In the genomic region with DNA sequence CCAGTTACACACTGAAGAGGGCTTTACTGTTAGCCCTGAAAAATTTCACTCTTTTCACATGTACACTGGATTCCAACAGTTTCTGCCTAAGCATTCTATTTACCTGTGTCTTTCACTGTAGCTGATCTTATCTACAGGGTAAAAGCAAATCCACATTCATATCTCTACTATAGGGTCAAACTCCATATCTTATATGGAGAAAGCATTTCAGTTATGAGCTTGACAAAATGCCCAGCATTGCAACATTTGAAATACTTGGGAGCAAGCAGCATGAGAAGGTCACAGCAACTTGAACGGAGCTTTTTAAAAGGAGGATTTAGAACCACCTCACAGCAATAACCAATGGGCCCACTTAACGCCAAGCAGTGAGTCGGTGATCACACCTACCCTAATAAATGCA, we compare ENCODE assay signal across 1 cellular context.
A peak's percentile ranks its signal among the peaks of the same experiment; 100 is the strongest.
TF ChIP-seq lines count a peak whose summit lies in the region.

No MANE protein-coding gene starts in this region.

TF ChIP-seq in HepG2, 621 proteins besides CTCF, POLR2A, EP300 and RAD21 (continued from another document and continues in another):
- no peak for TF ChIP-seq SKI (IDR thresholded peaks at IDR 0.05; ENCODE audit: partially characterized antibody)
- TF ChIP-seq ADNP (CRISPR knock-in tag; IDR thresholded peaks at IDR 0.05) = no peak
- peak; percentile 62; the same call in 1 of the 2 replicates for TF ChIP-seq CREM (IDR thresholded peaks at IDR 0.05)
- no peak for TF ChIP-seq CREM (CRISPR knock-in tag; IDR thresholded peaks at IDR 0.05)
- TF ChIP-seq NFRKB (IDR thresholded peaks at IDR 0.05) = no peak
- no peak for TF ChIP-seq PCBP1 (IDR thresholded peaks at IDR 0.05; ENCODE audit: borderline replicate concordance, low read depth, low read length)
- TF ChIP-seq, protein P1, sequence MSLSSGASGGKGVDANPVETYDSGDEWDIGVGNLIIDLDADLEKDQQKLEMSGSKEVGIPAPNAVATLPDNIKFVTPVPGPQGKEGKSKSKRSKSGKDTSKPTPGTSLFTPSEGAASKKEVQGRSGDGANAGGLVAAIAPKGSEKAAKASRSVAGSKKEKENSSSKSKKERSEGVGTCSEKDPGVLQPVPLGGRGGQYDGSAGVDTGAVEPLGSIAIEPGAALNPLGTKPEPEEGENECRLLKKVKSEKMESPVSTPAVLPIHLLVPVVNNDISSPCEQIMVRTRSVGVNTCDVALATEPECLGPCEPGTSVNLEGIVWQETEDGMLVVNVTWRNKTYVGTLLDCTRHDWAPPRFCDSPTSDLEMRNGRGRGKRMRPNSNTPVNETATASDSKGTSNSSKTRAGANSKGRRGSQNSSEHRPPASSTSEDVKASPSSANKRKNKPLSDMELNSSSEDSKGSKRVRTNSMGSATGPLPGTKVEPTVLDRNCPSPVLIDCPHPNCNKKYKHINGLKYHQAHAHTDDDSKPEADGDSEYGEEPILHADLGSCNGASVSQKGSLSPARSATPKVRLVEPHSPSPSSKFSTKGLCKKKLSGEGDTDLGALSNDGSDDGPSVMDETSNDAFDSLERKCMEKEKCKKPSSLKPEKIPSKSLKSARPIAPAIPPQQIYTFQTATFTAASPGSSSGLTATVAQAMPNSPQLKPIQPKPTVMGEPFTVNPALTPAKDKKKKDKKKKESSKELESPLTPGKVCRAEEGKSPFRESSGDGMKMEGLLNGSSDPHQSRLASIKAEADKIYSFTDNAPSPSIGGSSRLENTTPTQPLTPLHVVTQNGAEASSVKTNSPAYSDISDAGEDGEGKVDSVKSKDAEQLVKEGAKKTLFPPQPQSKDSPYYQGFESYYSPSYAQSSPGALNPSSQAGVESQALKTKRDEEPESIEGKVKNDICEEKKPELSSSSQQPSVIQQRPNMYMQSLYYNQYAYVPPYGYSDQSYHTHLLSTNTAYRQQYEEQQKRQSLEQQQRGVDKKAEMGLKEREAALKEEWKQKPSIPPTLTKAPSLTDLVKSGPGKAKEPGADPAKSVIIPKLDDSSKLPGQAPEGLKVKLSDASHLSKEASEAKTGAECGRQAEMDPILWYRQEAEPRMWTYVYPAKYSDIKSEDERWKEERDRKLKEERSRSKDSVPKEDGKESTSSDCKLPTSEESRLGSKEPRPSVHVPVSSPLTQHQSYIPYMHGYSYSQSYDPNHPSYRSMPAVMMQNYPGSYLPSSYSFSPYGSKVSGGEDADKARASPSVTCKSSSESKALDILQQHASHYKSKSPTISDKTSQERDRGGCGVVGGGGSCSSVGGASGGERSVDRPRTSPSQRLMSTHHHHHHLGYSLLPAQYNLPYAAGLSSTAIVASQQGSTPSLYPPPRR (CRISPR knock-in tag; IDR thresholded peaks at IDR 0.05; ENCODE audit: borderline replicate concordance) = peak; percentile 49; the same call in 1 of the 2 replicates
- peak; percentile 43; the same call in 1 of the 2 replicates for TF ChIP-seq TCF7 (IDR thresholded peaks at IDR 0.05; ENCODE audit: low read depth)
- TF ChIP-seq RXRB (CRISPR knock-in tag; IDR thresholded peaks at IDR 0.05; ENCODE audit: borderline replicate concordance) = peak; percentile 61; the same call in 1 of the 2 replicates
- TF ChIP-seq CC2D1A (CRISPR knock-in tag; IDR thresholded peaks at IDR 0.05) = no peak
- TF ChIP-seq ZNF138 (CRISPR knock-in tag; IDR thresholded peaks at IDR 0.05; ENCODE audit: low read depth) = no peak
- no peak for TF ChIP-seq NFE2L1 (CRISPR knock-in tag; IDR thresholded peaks at IDR 0.05; ENCODE audit: borderline replicate concordance)
- peak; percentile 46; the same call in 1 of the 2 replicates for TF ChIP-seq ZMYM4 (CRISPR knock-in tag; IDR thresholded peaks at IDR 0.05)
- TF ChIP-seq, protein P2, sequence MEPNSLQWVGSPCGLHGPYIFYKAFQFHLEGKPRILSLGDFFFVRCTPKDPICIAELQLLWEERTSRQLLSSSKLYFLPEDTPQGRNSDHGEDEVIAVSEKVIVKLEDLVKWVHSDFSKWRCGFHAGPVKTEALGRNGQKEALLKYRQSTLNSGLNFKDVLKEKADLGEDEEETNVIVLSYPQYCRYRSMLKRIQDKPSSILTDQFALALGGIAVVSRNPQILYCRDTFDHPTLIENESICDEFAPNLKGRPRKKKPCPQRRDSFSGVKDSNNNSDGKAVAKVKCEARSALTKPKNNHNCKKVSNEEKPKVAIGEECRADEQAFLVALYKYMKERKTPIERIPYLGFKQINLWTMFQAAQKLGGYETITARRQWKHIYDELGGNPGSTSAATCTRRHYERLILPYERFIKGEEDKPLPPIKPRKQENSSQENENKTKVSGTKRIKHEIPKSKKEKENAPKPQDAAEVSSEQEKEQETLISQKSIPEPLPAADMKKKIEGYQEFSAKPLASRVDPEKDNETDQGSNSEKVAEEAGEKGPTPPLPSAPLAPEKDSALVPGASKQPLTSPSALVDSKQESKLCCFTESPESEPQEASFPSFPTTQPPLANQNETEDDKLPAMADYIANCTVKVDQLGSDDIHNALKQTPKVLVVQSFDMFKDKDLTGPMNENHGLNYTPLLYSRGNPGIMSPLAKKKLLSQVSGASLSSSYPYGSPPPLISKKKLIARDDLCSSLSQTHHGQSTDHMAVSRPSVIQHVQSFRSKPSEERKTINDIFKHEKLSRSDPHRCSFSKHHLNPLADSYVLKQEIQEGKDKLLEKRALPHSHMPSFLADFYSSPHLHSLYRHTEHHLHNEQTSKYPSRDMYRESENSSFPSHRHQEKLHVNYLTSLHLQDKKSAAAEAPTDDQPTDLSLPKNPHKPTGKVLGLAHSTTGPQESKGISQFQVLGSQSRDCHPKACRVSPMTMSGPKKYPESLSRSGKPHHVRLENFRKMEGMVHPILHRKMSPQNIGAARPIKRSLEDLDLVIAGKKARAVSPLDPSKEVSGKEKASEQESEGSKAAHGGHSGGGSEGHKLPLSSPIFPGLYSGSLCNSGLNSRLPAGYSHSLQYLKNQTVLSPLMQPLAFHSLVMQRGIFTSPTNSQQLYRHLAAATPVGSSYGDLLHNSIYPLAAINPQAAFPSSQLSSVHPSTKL (CRISPR knock-in tag; IDR thresholded peaks at IDR 0.05) = peak; percentile 81
- peak; percentile 93 for TF ChIP-seq GATAD2A (CRISPR knock-in tag; IDR thresholded peaks at IDR 0.05)
- no peak for TF ChIP-seq ZNF652 (CRISPR knock-in tag; IDR thresholded peaks at IDR 0.05; ENCODE audit: borderline replicate concordance, low read depth)
- TF ChIP-seq NFYC (CRISPR knock-in tag; IDR thresholded peaks at IDR 0.05) = no peak
- TF ChIP-seq ZFP1 (CRISPR knock-in tag; IDR thresholded peaks at IDR 0.05) = 0 out of 2 replicates have a peak, but pooled peaks have one; percentile 40
- TF ChIP-seq, protein P3, sequence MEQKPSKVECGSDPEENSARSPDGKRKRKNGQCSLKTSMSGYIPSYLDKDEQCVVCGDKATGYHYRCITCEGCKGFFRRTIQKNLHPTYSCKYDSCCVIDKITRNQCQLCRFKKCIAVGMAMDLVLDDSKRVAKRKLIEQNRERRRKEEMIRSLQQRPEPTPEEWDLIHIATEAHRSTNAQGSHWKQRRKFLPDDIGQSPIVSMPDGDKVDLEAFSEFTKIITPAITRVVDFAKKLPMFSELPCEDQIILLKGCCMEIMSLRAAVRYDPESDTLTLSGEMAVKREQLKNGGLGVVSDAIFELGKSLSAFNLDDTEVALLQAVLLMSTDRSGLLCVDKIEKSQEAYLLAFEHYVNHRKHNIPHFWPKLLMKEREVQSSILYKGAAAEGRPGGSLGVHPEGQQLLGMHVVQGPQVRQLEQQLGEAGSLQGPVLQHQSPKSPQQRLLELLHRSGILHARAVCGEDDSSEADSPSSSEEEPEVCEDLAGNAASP (CRISPR knock-in tag; IDR thresholded peaks at IDR 0.05; ENCODE audit: borderline replicate concordance) = peak; percentile 70; the same call in 1 of the 2 replicates
- no peak for TF ChIP-seq ZFP36L1 (CRISPR knock-in tag; IDR thresholded peaks at IDR 0.05)
- TF ChIP-seq ATF7 (IDR thresholded peaks at IDR 0.05) = no peak
- no peak for TF ChIP-seq ATF7 (CRISPR knock-in tag; IDR thresholded peaks at IDR 0.05)
- TF ChIP-seq, protein P4, sequence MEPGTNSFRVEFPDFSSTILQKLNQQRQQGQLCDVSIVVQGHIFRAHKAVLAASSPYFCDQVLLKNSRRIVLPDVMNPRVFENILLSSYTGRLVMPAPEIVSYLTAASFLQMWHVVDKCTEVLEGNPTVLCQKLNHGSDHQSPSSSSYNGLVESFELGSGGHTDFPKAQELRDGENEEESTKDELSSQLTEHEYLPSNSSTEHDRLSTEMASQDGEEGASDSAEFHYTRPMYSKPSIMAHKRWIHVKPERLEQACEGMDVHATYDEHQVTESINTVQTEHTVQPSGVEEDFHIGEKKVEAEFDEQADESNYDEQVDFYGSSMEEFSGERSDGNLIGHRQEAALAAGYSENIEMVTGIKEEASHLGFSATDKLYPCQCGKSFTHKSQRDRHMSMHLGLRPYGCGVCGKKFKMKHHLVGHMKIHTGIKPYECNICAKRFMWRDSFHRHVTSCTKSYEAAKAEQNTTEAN (CRISPR knock-in tag; conservative IDR thresholded peaks at IDR 0.05) = peak; percentile 84
- TF ChIP-seq SIX1 (CRISPR knock-in tag; IDR thresholded peaks at IDR 0.05; ENCODE audit: borderline replicate concordance) = peak; percentile 57; the same call in 1 of the 2 replicates
- TF ChIP-seq FIP1L1 (IDR thresholded peaks at IDR 0.05; ENCODE audit: borderline replicate concordance, insufficient read depth, low read depth, low read length) = no peak
- TF ChIP-seq ZNF17 (CRISPR knock-in tag; IDR thresholded peaks at IDR 0.05) = no peak
- no peak for TF ChIP-seq PHF20 (CRISPR knock-in tag; IDR thresholded peaks at IDR 0.05)
- TF ChIP-seq KLF16 (CRISPR knock-in tag; IDR thresholded peaks at IDR 0.05) = 0 out of 4 replicates have a peak, but pooled peaks of 1 of the 2 experiments have one; percentile 19
- TF ChIP-seq, protein P5, sequence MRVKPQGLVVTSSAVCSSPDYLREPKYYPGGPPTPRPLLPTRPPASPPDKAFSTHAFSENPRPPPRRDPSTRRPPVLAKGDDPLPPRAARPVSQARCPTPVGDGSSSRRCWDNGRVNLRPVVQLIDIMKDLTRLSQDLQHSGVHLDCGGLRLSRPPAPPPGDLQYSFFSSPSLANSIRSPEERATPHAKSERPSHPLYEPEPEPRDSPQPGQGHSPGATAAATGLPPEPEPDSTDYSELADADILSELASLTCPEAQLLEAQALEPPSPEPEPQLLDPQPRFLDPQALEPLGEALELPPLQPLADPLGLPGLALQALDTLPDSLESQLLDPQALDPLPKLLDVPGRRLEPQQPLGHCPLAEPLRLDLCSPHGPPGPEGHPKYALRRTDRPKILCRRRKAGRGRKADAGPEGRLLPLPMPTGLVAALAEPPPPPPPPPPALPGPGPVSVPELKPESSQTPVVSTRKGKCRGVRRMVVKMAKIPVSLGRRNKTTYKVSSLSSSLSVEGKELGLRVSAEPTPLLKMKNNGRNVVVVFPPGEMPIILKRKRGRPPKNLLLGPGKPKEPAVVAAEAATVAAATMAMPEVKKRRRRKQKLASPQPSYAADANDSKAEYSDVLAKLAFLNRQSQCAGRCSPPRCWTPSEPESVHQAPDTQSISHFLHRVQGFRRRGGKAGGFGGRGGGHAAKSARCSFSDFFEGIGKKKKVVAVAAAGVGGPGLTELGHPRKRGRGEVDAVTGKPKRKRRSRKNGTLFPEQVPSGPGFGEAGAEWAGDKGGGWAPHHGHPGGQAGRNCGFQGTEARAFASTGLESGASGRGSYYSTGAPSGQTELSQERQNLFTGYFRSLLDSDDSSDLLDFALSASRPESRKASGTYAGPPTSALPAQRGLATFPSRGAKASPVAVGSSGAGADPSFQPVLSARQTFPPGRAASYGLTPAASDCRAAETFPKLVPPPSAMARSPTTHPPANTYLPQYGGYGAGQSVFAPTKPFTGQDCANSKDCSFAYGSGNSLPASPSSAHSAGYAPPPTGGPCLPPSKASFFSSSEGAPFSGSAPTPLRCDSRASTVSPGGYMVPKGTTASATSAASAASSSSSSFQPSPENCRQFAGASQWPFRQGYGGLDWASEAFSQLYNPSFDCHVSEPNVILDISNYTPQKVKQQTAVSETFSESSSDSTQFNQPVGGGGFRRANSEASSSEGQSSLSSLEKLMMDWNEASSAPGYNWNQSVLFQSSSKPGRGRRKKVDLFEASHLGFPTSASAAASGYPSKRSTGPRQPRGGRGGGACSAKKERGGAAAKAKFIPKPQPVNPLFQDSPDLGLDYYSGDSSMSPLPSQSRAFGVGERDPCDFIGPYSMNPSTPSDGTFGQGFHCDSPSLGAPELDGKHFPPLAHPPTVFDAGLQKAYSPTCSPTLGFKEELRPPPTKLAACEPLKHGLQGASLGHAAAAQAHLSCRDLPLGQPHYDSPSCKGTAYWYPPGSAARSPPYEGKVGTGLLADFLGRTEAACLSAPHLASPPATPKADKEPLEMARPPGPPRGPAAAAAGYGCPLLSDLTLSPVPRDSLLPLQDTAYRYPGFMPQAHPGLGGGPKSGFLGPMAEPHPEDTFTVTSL (CRISPR knock-in tag; IDR thresholded peaks at IDR 0.05; ENCODE audit: borderline replicate concordance) = peak; percentile 59; the same call in 1 of the 2 replicates
- peak; percentile 37 for TF ChIP-seq FOXA3 (CRISPR knock-in tag; IDR thresholded peaks at IDR 0.05)
- 0 out of 2 replicates have a peak, but pooled peaks have one; percentile 38 for TF ChIP-seq GFI1 (CRISPR knock-in tag; IDR thresholded peaks at IDR 0.05; ENCODE audit: borderline replicate concordance)
- TF ChIP-seq FOXO1 (CRISPR knock-in tag; IDR thresholded peaks at IDR 0.05) = peak; percentile 60
- TF ChIP-seq ZNF761 (CRISPR knock-in tag; conservative IDR thresholded peaks at IDR 0.05) = no peak
- TF ChIP-seq ZNF337 (CRISPR knock-in tag; IDR thresholded peaks at IDR 0.05; ENCODE audit: borderline replicate concordance, low read depth) = no peak
- peak; percentile 23 for TF ChIP-seq ZNF781 (CRISPR knock-in tag; IDR thresholded peaks at IDR 0.05; ENCODE audit: borderline replicate concordance, not compliant biosample characterization)
- TF ChIP-seq, protein P6, sequence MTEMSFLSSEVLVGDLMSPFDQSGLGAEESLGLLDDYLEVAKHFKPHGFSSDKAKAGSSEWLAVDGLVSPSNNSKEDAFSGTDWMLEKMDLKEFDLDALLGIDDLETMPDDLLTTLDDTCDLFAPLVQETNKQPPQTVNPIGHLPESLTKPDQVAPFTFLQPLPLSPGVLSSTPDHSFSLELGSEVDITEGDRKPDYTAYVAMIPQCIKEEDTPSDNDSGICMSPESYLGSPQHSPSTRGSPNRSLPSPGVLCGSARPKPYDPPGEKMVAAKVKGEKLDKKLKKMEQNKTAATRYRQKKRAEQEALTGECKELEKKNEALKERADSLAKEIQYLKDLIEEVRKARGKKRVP (CRISPR knock-in tag; IDR thresholded peaks at IDR 0.05) = peak in 1 of 2 experiments; percentile 38; a peak in 1 of 4 replicates
- TF ChIP-seq ZSCAN9 (CRISPR knock-in tag; IDR thresholded peaks at IDR 0.05; ENCODE audit: borderline replicate concordance) = no peak
- TF ChIP-seq, protein P7, sequence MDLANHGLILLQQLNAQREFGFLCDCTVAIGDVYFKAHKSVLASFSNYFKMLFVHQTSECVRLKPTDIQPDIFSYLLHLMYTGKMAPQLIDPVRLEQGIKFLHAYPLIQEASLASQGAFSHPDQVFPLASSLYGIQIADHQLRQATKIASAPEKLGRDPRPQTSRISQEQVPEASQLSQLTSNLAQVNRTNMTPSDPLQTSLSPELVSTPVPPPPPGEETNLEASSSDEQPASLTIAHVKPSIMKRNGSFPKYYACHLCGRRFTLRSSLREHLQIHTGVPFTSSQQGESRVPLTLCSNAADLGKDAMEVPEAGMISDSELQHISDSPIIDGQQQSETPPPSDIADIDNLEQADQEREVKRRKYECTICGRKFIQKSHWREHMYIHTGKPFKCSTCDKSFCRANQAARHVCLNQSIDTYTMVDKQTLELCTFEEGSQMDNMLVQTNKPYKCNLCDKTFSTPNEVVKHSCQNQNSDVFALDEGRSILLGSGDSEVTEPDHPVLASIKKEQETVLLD (CRISPR knock-in tag; IDR thresholded peaks at IDR 0.05; ENCODE audit: low read depth) = no peak
- TF ChIP-seq HNRNPH1 (optimal IDR thresholded peaks at IDR 0.05; ENCODE audit: low read depth, low read length) = no peak
- TF ChIP-seq ZNF484 (CRISPR knock-in tag; IDR thresholded peaks at IDR 0.05; ENCODE audit: borderline replicate concordance, low read depth) = no peak
- no peak for TF ChIP-seq HNRNPL (IDR thresholded peaks at IDR 0.05; ENCODE audit: low read depth, low read length)
- no peak for TF ChIP-seq NCOA5 (CRISPR knock-in tag; IDR thresholded peaks at IDR 0.05)
- no peak for TF ChIP-seq ZBTB38 (CRISPR knock-in tag; IDR thresholded peaks at IDR 0.05)
- TF ChIP-seq SMAD3 (CRISPR knock-in tag; IDR thresholded peaks at IDR 0.05) = no peak
